ENCODE assay signal across 15 cellular contexts in the genomic region with DNA sequence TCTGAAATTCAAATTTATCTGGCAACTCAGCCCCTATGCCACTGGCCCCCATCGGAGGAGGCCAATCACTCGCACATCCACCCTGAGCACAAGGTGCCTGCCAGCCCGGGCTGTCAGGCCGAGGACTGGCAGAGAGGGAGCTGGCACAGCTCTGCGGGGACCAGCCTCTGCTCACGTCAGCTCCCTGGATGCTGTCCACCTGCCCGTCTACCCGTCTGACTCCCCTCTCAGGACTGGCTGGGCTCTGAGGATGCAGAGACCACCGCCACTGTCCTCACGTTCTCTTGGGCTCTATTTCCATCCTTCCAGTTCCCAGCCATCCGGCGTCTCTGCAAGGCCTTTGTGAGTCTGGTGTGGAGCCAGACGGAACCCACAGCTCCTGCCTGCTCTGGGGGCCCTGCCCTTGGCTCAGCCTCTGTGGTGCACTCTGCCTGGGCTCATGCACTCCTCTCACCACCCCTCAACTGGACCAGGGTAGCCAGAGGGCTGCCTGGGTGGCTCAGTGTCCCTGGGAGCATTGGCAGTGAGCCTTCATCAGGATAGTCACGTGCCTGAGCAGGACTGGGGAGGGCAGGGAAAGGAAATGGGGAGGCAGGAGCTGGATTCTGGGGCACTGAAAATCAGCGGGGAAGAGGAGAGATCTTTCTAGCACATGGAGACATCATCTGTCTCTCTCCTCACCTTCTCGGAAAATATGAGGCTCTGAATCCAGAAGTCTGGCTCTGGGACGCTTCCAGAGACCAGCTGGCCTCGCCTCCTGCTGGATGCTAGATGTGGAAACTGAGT. TPM values are rescaled to one million over a fixed set of nuclear protein-coding genes. Genes with fewer than 3 reads are reported as not detected.
DNase-seq lines count a peak whose midpoint lies in the region; ATAC-seq and TF ChIP-seq lines count a peak whose summit lies in the region.
"Had no signal": no experiment of that assay in that cellular context is flagged by ENCODE, and none has a peak within 500 bp of the region (broad histone marks: within the 10 kb centered on the region; RNA-seq: fewer than 3 reads in every experiment).

No MANE protein-coding gene starts in this region.

- TF ChIP-seq CTCF in right atrium auricular region (IDR thresholded peaks at IDR 0.05) (no peak), smooth muscle cell (IDR thresholded peaks at IDR 0.05; ENCODE audit: borderline replicate concordance, insufficient read depth, poor library complexity, severe bottlenecking) (no peak)

- peak overlapping the region; percentile 67 for H3K4me2 ChIP-seq in smooth muscle cell

- H3K4me1 ChIP-seq in right atrium auricular region (no peaks in the 10 kb centered on the region), smooth muscle cell (ENCODE audit: low read depth) (peaks cover 6% of the 10 kb centered on the region)

- H3K79me2 ChIP-seq in smooth muscle cell (ENCODE audit: low read depth) = no peaks in the 10 kb centered on the region

- WGBS in smooth muscle cell (ENCODE audit: low lambda C conversion rate) = 82% methylated on average over 18 of the region's 18 CpGs

- peaks cover 22% of the 10 kb centered on the region for H4K20me1 ChIP-seq in smooth muscle cell (ENCODE audit: low read depth)

- no peaks in the 10 kb centered on the region for H3K9me3 ChIP-seq in right atrium auricular region
- H3K9me3 ChIP-seq in smooth muscle cell (replicated peaks; ENCODE audit: low read depth) = no peaks in the 10 kb centered on the region

- no peak overlapping the region for H3K9ac ChIP-seq in smooth muscle cell (ENCODE audit: low read depth)

- DNase-seq in Right ventricle myocardium superior (peak; percentile 67), right atrium auricular region (ENCODE audit: low spot score) (no peak), cerebellar cortex (ENCODE audit: low spot score) (peak; percentile 74), left ventricle myocardium superior (peak; percentile 66), smooth muscle cell (lab: John Stamatoyannopoulos, UW; ENCODE audit: unreplicated experiment) (no peak), H4 (ENCODE audit: low spot score) (no peak), NCI-H1092 treated with DMSO at 0.1 percent for 48 hours (lab: John Stamatoyannopoulos, UW) (no peak)
- DNase-seq: DMS153, GF-D8, GOT3, KG1, NCI-H2029 treated with DMSO at 0.1 percent for 48 hours, SHP77 treated with DMSO at 0.1 percent for 48 hours had no signal

- H3K27me3 ChIP-seq in right atrium auricular region = no peaks in the 10 kb centered on the region
- peaks cover 22% of the 10 kb centered on the region for H3K27me3 ChIP-seq in smooth muscle cell (ENCODE audit: low read depth)

- H2AFZ ChIP-seq in smooth muscle cell (ENCODE audit: low read depth) = no peak overlapping the region

- H3K36me3 ChIP-seq in right atrium auricular region = no peaks in the 10 kb centered on the region
- H3K36me3 ChIP-seq in smooth muscle cell (ENCODE audit: low read depth) = no peaks in the 10 kb centered on the region

- H3K27ac ChIP-seq in right atrium auricular region (no peak overlapping the region), smooth muscle cell (ENCODE audit: low read depth) (no peak overlapping the region)
- H3K27ac ChIP-seq: SK-N-MC had no signal

- intact Hi-C loops in Right ventricle myocardium superior (cut with DNase I) (loop anchor here (5.0 kb wide), 1 partner anchor 281 kb away; no protein-coding TSS in a partner anchor), left ventricle myocardium superior (cut with micrococcal nuclease) (loop anchor here (10.0 kb wide), 2 partner anchors 278 to 358 kb away; no protein-coding TSS in a partner anchor)

- H3K4me3 ChIP-seq in right atrium auricular region (no peak overlapping the region), smooth muscle cell (no peak overlapping the region)
- H3K4me3 ChIP-seq: SK-N-MC had no signal

- ATAC-seq in Right ventricle myocardium superior (ENCODE audit: poor library complexity) (peak; percentile 93), left ventricle myocardium superior (peak; percentile 88), HG03565 (IDR thresholded peaks at IDR 0.05; ENCODE audit: unreplicated experiment) (no peak)

- peaks cover 8% of the 10 kb centered on the region for H3F3A ChIP-seq in smooth muscle cell (ENCODE audit: low read depth)

RNA-seq across cellular contexts. Expression of a gene that starts 38.0 kb away (rescaled TPM):
- total RNA-seq in Right ventricle myocardium superior (142 TPM), right atrium auricular region (10 to 100 TPM; 79.4 to 98.6 TPM), left ventricle myocardium superior (172 TPM), smooth muscle cell (18.3 and 34.7 TPM in 2 replicates)
- 34.7 and 48.5 TPM in 2 replicates for polyA plus RNA-seq in smooth muscle cell
- total RNA-seq in H4 (2014; rRNA removed; shearing (Covaris generic)) = 18.8 and 22.2 TPM in 2 replicates

Comparison
In these comparisons a context has a peak if more than half of its experiments do, and no peak if none do; other contexts are left out.
1. DNase-seq: peak in Right ventricle myocardium superior (single experiment), cerebellar cortex (single experiment) and left ventricle myocardium superior (single experiment); none in right atrium auricular region (single experiment), smooth muscle cell (single experiment), H4 (single experiment) and NCI-H1092 treated with DMSO at 0.1 percent for 48 hours (single experiment).